Comparison of ENCODE assay signal across 26 cellular contexts in genomic region chr6:29746050-29746449, GRCh38. TPM values are rescaled to one million over a fixed set of nuclear protein-coding genes. Genes with fewer than 3 reads are reported as not detected.
"Had no signal": no experiment of that assay in that cellular context is flagged by ENCODE, and none has a peak within 500 bp of the region (broad histone marks: within the 10 kb centered on the region; RNA-seq: fewer than 3 reads in every experiment).

No MANE protein-coding gene starts in this region.

- DNase-seq: activated CD4-positive, alpha-beta memory T cell treated with anti-CD3 and anti-CD28 coated beads, Interleukin-2, amount 10 ng/mL, durations not matched to agents 7 days and 5 days; activated CD4-positive, alpha-beta T cell treated with anti-CD3 and anti-CD28 coated beads, Interleukin-2, amount 10 ng/mL, durations not matched to agents 24 days and 14 days; activated CD8-positive, alpha-beta memory T cell treated with anti-CD3 and anti-CD28 coated beads, Interleukin-2, amount 50 U/mL, for 48 hours; activated naive CD4-positive, alpha-beta T cell treated with Interleukin-2 at 50 U/mL for 16 hours; activated T-cell treated with anti-CD3 and anti-CD28 coated beads, Interleukin-2, amount 50 U/mL, for 24 hours; amygdala; dermis blood vessel endothelial cell; effector CD8-positive, alpha-beta T cell; gastrocnemius medialis; left cardiac atrium; mammary epithelial cell; occipital lobe; stimulated activated CD4-positive, alpha-beta T cell treated with anti-CD3 and anti-CD28 coated beads, Interleukin-15, amount 100 ng/mL, for 24 hours; stimulated activated CD4-positive, alpha-beta T cell treated with anti-CD3 and anti-CD28 coated beads, Interleukin-2, amount 100 ng/mL, for 24 hours; stimulated activated naive CD4-positive, alpha-beta T cell; T-helper 17 cell; T1000; tibial artery; WERI-Rb-1 had no signal

- H3K4me3 Mint-ChIP-seq: activated CD4-positive, alpha-beta memory T cell treated with anti-CD3 and anti-CD28 coated beads, Interleukin-2, amount 10 ng/mL, durations not matched to agents 7 days and 5 days; activated CD4-positive, alpha-beta T cell treated with anti-CD3 and anti-CD28 coated beads, Interleukin-2, amount 10 ng/mL, durations not matched to agents 24 days and 14 days; activated T-cell treated with anti-CD3 and anti-CD28 coated beads, Interleukin-2, amount 50 U/mL, for 24 hours; activated T-helper 17 cell treated with anti-CD3 and anti-CD28 coated beads, Interleukin-2, amount 50 U/mL, for 72 hours had no signal

- H3K9ac ChIP-seq: parathyroid adenoma had no signal

- H3K27me3 Mint-ChIP-seq: activated CD4-positive, alpha-beta memory T cell treated with anti-CD3 and anti-CD28 coated beads, Interleukin-2, amount 10 ng/mL, durations not matched to agents 7 days and 5 days; activated CD4-positive, alpha-beta T cell treated with anti-CD3 and anti-CD28 coated beads, Interleukin-2, amount 10 ng/mL, durations not matched to agents 24 days and 14 days; activated T-cell treated with anti-CD3 and anti-CD28 coated beads, Interleukin-2, amount 50 U/mL, for 24 hours; activated T-helper 17 cell treated with anti-CD3 and anti-CD28 coated beads, Interleukin-2, amount 50 U/mL, for 72 hours; T-helper 17 cell had no signal

- H3K27ac ChIP-seq: gastrocnemius medialis, hepatocyte, parathyroid adenoma, right atrium auricular region, suprapubic skin, tibial artery, WERI-Rb-1 had no signal

- H3K4me3 ChIP-seq: gastrocnemius medialis, hepatocyte, right atrium auricular region, suprapubic skin, tibial artery had no signal

- H3K4me2 ChIP-seq: hepatocyte had no signal

- H3K9me3 ChIP-seq: gastrocnemius medialis, right atrium auricular region, suprapubic skin, tibial artery had no signal

- H3K36me3 ChIP-seq: gastrocnemius medialis, right atrium auricular region, suprapubic skin, WERI-Rb-1 had no signal

- H2AFZ ChIP-seq: hepatocyte, parathyroid adenoma had no signal

- ATAC-seq: activated CD4-positive, CD25-positive, alpha-beta regulatory T cell treated with anti-CD3 and anti-CD28 coated beads, Interleukin-2, amount 50 U/mL, for 24 hours; activated T-helper 17 cell treated with anti-CD3 and anti-CD28 coated beads, Interleukin-2, amount 50 U/mL, for 72 hours; gastrocnemius medialis; left cardiac atrium; T-helper 17 cell had no signal

- H3K27me3 ChIP-seq: gastrocnemius medialis, right atrium auricular region, suprapubic skin, tibial artery had no signal

- H3K9me3 Mint-ChIP-seq: activated CD4-positive, alpha-beta memory T cell treated with anti-CD3 and anti-CD28 coated beads, Interleukin-2, amount 10 ng/mL, durations not matched to agents 7 days and 5 days; activated CD4-positive, alpha-beta T cell treated with anti-CD3 and anti-CD28 coated beads, Interleukin-2, amount 10 ng/mL, durations not matched to agents 24 days and 14 days; activated T-cell treated with anti-CD3 and anti-CD28 coated beads, Interleukin-2, amount 50 U/mL, for 24 hours; activated T-helper 17 cell treated with anti-CD3 and anti-CD28 coated beads, Interleukin-2, amount 50 U/mL, for 72 hours had no signal

- H3K79me2 ChIP-seq: hepatocyte, parathyroid adenoma had no signal

- H3K27ac Mint-ChIP-seq: activated CD4-positive, alpha-beta memory T cell treated with anti-CD3 and anti-CD28 coated beads, Interleukin-2, amount 10 ng/mL, durations not matched to agents 7 days and 5 days; activated CD4-positive, alpha-beta T cell treated with anti-CD3 and anti-CD28 coated beads, Interleukin-2, amount 10 ng/mL, durations not matched to agents 24 days and 14 days; activated T-cell treated with anti-CD3 and anti-CD28 coated beads, Interleukin-2, amount 50 U/mL, for 24 hours; activated T-helper 17 cell treated with anti-CD3 and anti-CD28 coated beads, Interleukin-2, amount 50 U/mL, for 72 hours had no signal

RNA-seq across cellular contexts. Expression of gene HLA-F, which starts 22.8 kb away (rescaled TPM):
- polyA plus RNA-seq: neural cell had no signal
